ENCODE assay signal across 19 cellular contexts in the genomic region with DNA sequence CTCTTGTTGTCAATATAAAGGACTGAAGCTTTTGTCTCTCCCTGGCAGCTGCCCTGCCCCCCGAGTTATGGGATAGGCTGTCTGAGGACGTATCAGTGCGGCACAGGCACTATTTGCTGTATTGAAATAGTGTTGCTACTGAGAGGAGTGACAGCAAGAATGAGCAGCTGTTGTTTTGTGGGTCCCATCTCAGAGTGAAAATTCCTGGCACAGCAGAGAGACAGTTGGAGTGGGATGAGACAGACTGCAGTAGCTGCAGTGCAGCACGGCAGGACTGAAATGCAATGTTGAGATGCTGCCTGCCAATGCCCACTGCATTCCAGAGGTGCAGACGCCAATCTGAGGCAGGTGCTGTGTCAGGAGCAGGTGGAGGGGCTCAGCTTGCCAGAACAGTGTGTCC.
DNase-seq lines count a peak whose midpoint lies in the region; ATAC-seq, FAIRE-seq and TF ChIP-seq lines count a peak whose summit lies in the region.
"Had no signal": no experiment of that assay in that cellular context is flagged by ENCODE, and none has a peak within 500 bp of the region (broad histone marks: within the 10 kb centered on the region; RNA-seq: fewer than 3 reads in every experiment).

No MANE protein-coding gene starts in this region.

- no peaks in the 10 kb centered on the region for H3K27me3 ChIP-seq in SJCRH30

- no peaks in the 10 kb centered on the region for H3K36me3 Mint-ChIP-seq in nephron (ENCODE audit: low read depth)
- no peaks in the 10 kb centered on the region for H3K36me3 Mint-ChIP-seq in natural killer cell treated with Interleukin-12 subunit alpha and Interleukin-12 subunit beta and Interleukin-15 and Interleukin-18, amount 100 ng/mL, for 72 hours

- no peaks in the 10 kb centered on the region for H3K36me3 ChIP-seq in SJCRH30

- no peaks in the 10 kb centered on the region; the same call in 1 of the 2 replicates for H3K9me3 ChIP-seq in SJCRH30 (replicated peaks)

- peaks cover 27% of the 10 kb centered on the region for H3K4me1 Mint-ChIP-seq in nephron
- H3K4me1 Mint-ChIP-seq in natural killer cell treated with Interleukin-12 subunit alpha and Interleukin-12 subunit beta and Interleukin-15 and Interleukin-18, amount 100 ng/mL, for 72 hours (ENCODE audit: low read depth in 2 of 2), result no peaks in the 10 kb centered on the region
- H3K4me1 Mint-ChIP-seq: B cell had no signal

- no peak overlapping the region for H3K4me3 ChIP-seq in SJCRH30
- H3K4me3 ChIP-seq: GM12878 had no signal

- no peaks in the 10 kb centered on the region for H3K4me1 ChIP-seq in SJCRH30

- DNase-seq in LHCN-M2 (ENCODE audit: low read depth) (peak; percentile 22), SJCRH30 (peak; percentile 6 to 18), urothelium cell line (ENCODE audit: low spot score) (no peak), NCI-H1092 treated with DMSO at 0.1 percent for 48 hours (lab: John Stamatoyannopoulos, UW) (no peak)
- DNase-seq in effector CD4-positive, alpha-beta T cell, result no peak
- DNase-seq in natural killer cell treated with Interleukin-12 subunit alpha and Interleukin-12 subunit beta and Interleukin-15 and Interleukin-18, amount 100 ng/mL, for 72 hours (ENCODE audit: low spot score), result no peak
- DNase-seq: ACHN; C1 segment of cervical spinal cord; Calu3; CD4-positive, alpha-beta T cell; DMS 273 treated with DMSO at 0.1 percent for 48 hours; HCEC 1CT; HFFc6 had no signal

- no peak for ATAC-seq in natural killer cell treated with Interleukin-12 subunit alpha and Interleukin-12 subunit beta and Interleukin-15 and Interleukin-18, amount 100 ng/mL, for 72 hours
- ATAC-seq: GM12878, HepG2 had no signal

- peak overlapping the region in 1 of 3 experiments; percentile 34 for H3K4me3 Mint-ChIP-seq in nephron
- H3K4me3 Mint-ChIP-seq in natural killer cell treated with Interleukin-12 subunit alpha and Interleukin-12 subunit beta and Interleukin-15 and Interleukin-18, amount 100 ng/mL, for 72 hours, result no peak overlapping the region
- H3K4me3 Mint-ChIP-seq: B cell; CD4-positive, alpha-beta T cell; HFFc6 had no signal

- no peaks in the 10 kb centered on the region for H3K9me3 Mint-ChIP-seq in nephron
- no peaks in the 10 kb centered on the region for H3K9me3 Mint-ChIP-seq in natural killer cell treated with Interleukin-12 subunit alpha and Interleukin-12 subunit beta and Interleukin-15 and Interleukin-18, amount 100 ng/mL, for 72 hours
- H3K9me3 Mint-ChIP-seq: CD4-positive, alpha-beta T cell had no signal

- peak overlapping the region; percentile 21 to 52 (median 38) for H3K27ac Mint-ChIP-seq in nephron
- H3K27ac Mint-ChIP-seq in natural killer cell treated with Interleukin-12 subunit alpha and Interleukin-12 subunit beta and Interleukin-15 and Interleukin-18, amount 100 ng/mL, for 72 hours, result no peak overlapping the region
- H3K27ac Mint-ChIP-seq: B cell; CD4-positive, alpha-beta T cell; HFFc6 had no signal

- no peak for TF ChIP-seq CTCF in nephron (IDR thresholded peaks at IDR 0.05; ENCODE audit: unreplicated experiment in 3 of 3)

- peak; percentile 53 for FAIRE-seq in urothelium cell line (lab: Jason Lieb, UNC)
- FAIRE-seq: GM12878, GM18507, HepG2, HTR-8/SVneo had no signal

- H3K27ac ChIP-seq in SJCRH30, result no peak overlapping the region

- peaks cover 4% of the 10 kb centered on the region for H3K27me3 Mint-ChIP-seq in nephron (ENCODE audit: low read depth)
- H3K27me3 Mint-ChIP-seq in natural killer cell treated with Interleukin-12 subunit alpha and Interleukin-12 subunit beta and Interleukin-15 and Interleukin-18, amount 100 ng/mL, for 72 hours, result peaks cover 5 to 21% of the 10 kb centered on the region in 2 donors
- H3K27me3 Mint-ChIP-seq: CD4-positive, alpha-beta T cell had no signal

Comparison
In these comparisons a context has a peak if more than half of its experiments do, and no peak if none do; other contexts are left out.
1. DNase-seq: peak in LHCN-M2 (single experiment) and SJCRH30 (2 of 2); none in urothelium cell line (single experiment), effector CD4-positive, alpha-beta T cell (single experiment), NCI-H1092 treated with DMSO at 0.1 percent for 48 hours (single experiment) and natural killer cell treated with Interleukin-12 subunit alpha and Interleukin-12 subunit beta and Interleukin-15 and Interleukin-18, amount 100 ng/mL, for 72 hours (single experiment).
2. H3K27ac Mint-ChIP-seq: peak in nephron (3 of 3); none in natural killer cell treated with Interleukin-12 subunit alpha and Interleukin-12 subunit beta and Interleukin-15 and Interleukin-18, amount 100 ng/mL, for 72 hours (0 of 2).